ENCODE assay signal across 7 cellular contexts in genomic region chr12:2052861-2053674, GRCh38. TPM values are rescaled to one million over a fixed set of nuclear protein-coding genes. Genes with fewer than 3 reads are reported as not detected.
DNase-seq lines count a peak whose midpoint lies in the region; ATAC-seq, FAIRE-seq and TF ChIP-seq lines count a peak whose summit lies in the region.

Gene CACNA1C, plus strand, starts transcription at chr12:2052987. Its CDS starts 576 bp downstream, at chr12:2053563.

- H3F3A ChIP-seq in GM23338 (replicated peaks; ENCODE audit: low read depth), result peaks cover 7% of the 10 kb centered on the region

- no peak within 1 kb of the TSS for H3K27ac ChIP-seq in GM23338 (ENCODE audit: low read depth)

- H3K4me1 Mint-ChIP-seq in GM23338, result peaks cover 54% of the 10 kb centered on the region
- peaks cover 45% of the 10 kb centered on the region for H3K4me1 Mint-ChIP-seq in nephron progenitor cell

- peak; percentile 73 for FAIRE-seq in urothelium cell line (lab: Jason Lieb, UNC)

- ATAC-seq in GM23338, result peak; percentile 59

- no peaks in the 10 kb centered on the region for H3K79me2 ChIP-seq in GM23338 (replicated peaks; ENCODE audit: insufficient read depth)

- H3K36me3 Mint-ChIP-seq in GM23338 (ENCODE audit: low read depth) (no peaks in the 10 kb centered on the region; the same call in 2 of the 3 replicates), nephron progenitor cell (ENCODE audit: low read depth) (no peaks in the 10 kb centered on the region)

- H3K27me3 Mint-ChIP-seq in GM23338 (ENCODE audit: insufficient read depth, low read depth, poor library complexity) (peaks cover 49% of the 10 kb centered on the region), nephron progenitor cell (ENCODE audit: low read depth, poor library complexity) (peaks cover 87% of the 10 kb centered on the region)

- TF ChIP-seq CTCF in GM23338 (conservative IDR thresholded peaks at IDR 0.05; ENCODE audit: low read depth in 2 of 2), result no peak; a peak in 1 of 4 replicates
- TF ChIP-seq CTCF in nephron progenitor cell (IDR thresholded peaks at IDR 0.05), result no peak

- peak within 1 kb of the TSS; percentile 97 for H3K4me2 ChIP-seq in GM23338

- H3K27me3 ChIP-seq in GM23338 (ENCODE audit: insufficient read depth), result peaks cover 64% of the 10 kb centered on the region

- H3K36me3 ChIP-seq in GM23338 (ENCODE audit: insufficient read depth), result no peaks in the 10 kb centered on the region

- peaks cover 2% of the 10 kb centered on the region; the same call in 2 of the 3 replicates for H3K9me3 Mint-ChIP-seq in GM23338
- H3K9me3 Mint-ChIP-seq in nephron progenitor cell, result no peaks in the 10 kb centered on the region

- H3K27ac Mint-ChIP-seq in GM23338 (no peak within 1 kb of the TSS), nephron progenitor cell (no peak within 1 kb of the TSS)

- peak within 1 kb of the TSS; percentile 86 for H3K4me3 Mint-ChIP-seq in GM23338
- peak within 1 kb of the TSS; percentile 88 for H3K4me3 Mint-ChIP-seq in nephron progenitor cell

- DNase-seq in GM23338 (ENCODE audit: low spot score), result peak; percentile 71
- peak; percentile 24 for DNase-seq in NCI-H510A (lab: John Stamatoyannopoulos, UW)
- peak; percentile 34 for DNase-seq in activated naive CD4-positive, alpha-beta T cell treated with Interleukin-2 at 50 U/mL for 16 hours
- peak; percentile 36 for DNase-seq in germinal center (ENCODE audit: low spot score)
- peak; percentile 81 for DNase-seq in nephron progenitor cell
- peak; percentile 90 for DNase-seq in urothelium cell line (ENCODE audit: low spot score)
- no peak for DNase-seq in foreskin melanocyte

- H4K20me1 ChIP-seq in GM23338 (replicated peaks; ENCODE audit: insufficient read depth), result no peaks in the 10 kb centered on the region

- H3K4me1 ChIP-seq in GM23338 (ENCODE audit: insufficient read depth), result peaks cover 44% of the 10 kb centered on the region

- peak within 1 kb of the TSS; percentile 86 for H3K4me3 ChIP-seq in GM23338

- no peaks in the 10 kb centered on the region for H3K9me2 ChIP-seq in GM23338 (ENCODE audit: insufficient read depth)

- peak within 1 kb of the TSS; percentile 95 for H2AFZ ChIP-seq in GM23338

TF ChIP-seq in GM23338, 12 proteins besides CTCF, POLR2A, EP300 and RAD21:
- TF ChIP-seq EZH2phosphoT487 (IDR thresholded peaks at IDR 0.05; ENCODE audit: unreplicated experiment) (peak; percentile 50), STAT1 (IDR thresholded peaks at IDR 0.05; ENCODE audit: unreplicated experiment) (no peak), NANOG (IDR thresholded peaks at IDR 0.05; ENCODE audit: borderline replicate concordance) (no peak), ZNF331 (CRISPR knock-in tag; IDR thresholded peaks at IDR 0.05; ENCODE audit: low read depth) (no peak), POLR2AphosphoS5 (IDR thresholded peaks at IDR 0.05; ENCODE audit: low read depth) (no peak), EZH2 (IDR thresholded peaks at IDR 0.05; ENCODE audit: low read depth, unreplicated experiment) (peak; percentile 80), ZNF462 (CRISPR knock-in tag; IDR thresholded peaks at IDR 0.05) (no peak), CREB1 (CRISPR knock-in tag; IDR thresholded peaks at IDR 0.05; ENCODE audit: low read depth) (no peak), ZNF114 (CRISPR knock-in tag; IDR thresholded peaks at IDR 0.05) (no peak), REST (IDR thresholded peaks at IDR 0.05; ENCODE audit: unreplicated experiment) (no peak), JUNB (IDR thresholded peaks at IDR 0.05; ENCODE audit: unreplicated experiment) (no peak)
- TF ChIP-seq, protein P1, sequence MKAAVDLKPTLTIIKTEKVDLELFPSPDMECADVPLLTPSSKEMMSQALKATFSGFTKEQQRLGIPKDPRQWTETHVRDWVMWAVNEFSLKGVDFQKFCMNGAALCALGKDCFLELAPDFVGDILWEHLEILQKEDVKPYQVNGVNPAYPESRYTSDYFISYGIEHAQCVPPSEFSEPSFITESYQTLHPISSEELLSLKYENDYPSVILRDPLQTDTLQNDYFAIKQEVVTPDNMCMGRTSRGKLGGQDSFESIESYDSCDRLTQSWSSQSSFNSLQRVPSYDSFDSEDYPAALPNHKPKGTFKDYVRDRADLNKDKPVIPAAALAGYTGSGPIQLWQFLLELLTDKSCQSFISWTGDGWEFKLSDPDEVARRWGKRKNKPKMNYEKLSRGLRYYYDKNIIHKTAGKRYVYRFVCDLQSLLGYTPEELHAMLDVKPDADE (IDR thresholded peaks at IDR 0.05), result no peak

RNA-seq across cellular contexts. Expression of gene CACNA1C, which starts in this region (rescaled TPM):
- 0.82 and 2.1 TPM in 2 replicates for total RNA-seq in GM23338 (2014; rRNA removed; shearing (Covaris generic))
- 0.26 and 0.78 TPM in 2 replicates for polyA plus RNA-seq in GM23338 (2016; fragmentation: Nextera tagmentation; extraction: Ambion mirVana)
